In the genomic region with DNA sequence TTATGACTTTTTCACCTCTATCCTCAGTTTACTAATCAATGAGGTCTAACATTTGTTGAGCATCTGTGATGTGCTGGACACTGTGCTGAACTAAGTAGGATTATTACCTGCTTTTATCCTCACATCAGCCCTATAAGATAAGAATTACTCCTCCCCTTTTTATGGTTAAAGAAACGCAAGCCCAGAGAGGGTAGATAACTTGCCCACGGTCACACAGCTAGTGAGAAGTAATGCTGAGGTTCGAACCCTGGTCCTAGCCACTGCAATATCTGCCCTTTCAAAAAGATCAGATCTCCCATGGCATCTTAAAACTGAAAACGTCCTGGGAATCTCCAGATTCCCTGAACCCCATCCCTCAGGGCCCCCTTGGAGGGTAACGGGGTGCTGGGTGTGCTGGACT, we compare ENCODE assay signal across 23 cellular contexts.
"Had no signal": no experiment of that assay in that cellular context is flagged by ENCODE, and none has a peak within 500 bp of the region (broad histone marks: within the 10 kb centered on the region; RNA-seq: fewer than 3 reads in every experiment).

No MANE protein-coding gene starts in this region.

- H3K4me3 Mint-ChIP-seq: activated naive CD8-positive, alpha-beta T cell treated with anti-CD3 and anti-CD28 coated beads, Interleukin-2, amount 10 ng/mL, durations not matched to agents 7 days and 5 days; brain had no signal

- H3K36me3 Mint-ChIP-seq: activated naive CD8-positive, alpha-beta T cell treated with anti-CD3 and anti-CD28 coated beads, Interleukin-2, amount 10 ng/mL, durations not matched to agents 7 days and 5 days; brain had no signal

- H3K9me3 Mint-ChIP-seq: activated naive CD8-positive, alpha-beta T cell treated with anti-CD3 and anti-CD28 coated beads, Interleukin-2, amount 10 ng/mL, durations not matched to agents 7 days and 5 days; activated T-cell treated with anti-CD3 and anti-CD28 coated beads, Interleukin-2, amount 50 U/mL, for 72 hours had no signal

- H3K27ac Mint-ChIP-seq: activated naive CD8-positive, alpha-beta T cell treated with anti-CD3 and anti-CD28 coated beads, Interleukin-2, amount 10 ng/mL, durations not matched to agents 7 days and 5 days had no signal

- FAIRE-seq: colon, endometrium, frontal cortex, keratinocyte had no signal

- H3K27me3 ChIP-seq: dorsolateral prefrontal cortex, right atrium auricular region, testis, upper lobe of right lung had no signal

- ATAC-seq: left lobe of liver, upper lobe of right lung had no signal

- H3K4me3 ChIP-seq: dorsolateral prefrontal cortex, prostate gland, right atrium auricular region, testis, upper lobe of right lung had no signal

- DNase-seq: activated CD8-positive, alpha-beta memory T cell treated with anti-CD3 and anti-CD28 coated beads, Interleukin-2, amount 50 U/mL, for 4 hours; activated gamma-delta T cell treated with Interleukin-2 at 50 U/mL for 16 hours; activated naive CD8-positive, alpha-beta T cell treated with anti-CD3 and anti-CD28 coated beads, Interleukin-2, amount 10 ng/mL, durations not matched to agents 7 days and 5 days; central memory CD4-positive, alpha-beta T cell; dorsolateral prefrontal cortex; erythroblast; hypothalamus; midbrain; stimulated activated CD4-positive, alpha-beta T cell treated with anti-CD3 and anti-CD28 coated beads, Interleukin-15, amount 100 ng/mL, for 24 hours; stimulated activated CD4-positive, alpha-beta T cell treated with anti-CD3 and anti-CD28 coated beads, Interleukin-2, amount 100 ng/mL, for 48 hours; T-helper 2 cell; testis; upper lobe of right lung; WERI-Rb-1 had no signal

- H3K9me3 ChIP-seq: prostate gland, right atrium auricular region, testis, upper lobe of right lung had no signal

- H3K27ac ChIP-seq: prostate gland, right atrium auricular region, testis, upper lobe of right lung had no signal

- H3K36me3 ChIP-seq: prostate gland, right atrium auricular region, upper lobe of right lung had no signal
